ENCODE assay signal across 22 cellular contexts in the genomic region with DNA sequence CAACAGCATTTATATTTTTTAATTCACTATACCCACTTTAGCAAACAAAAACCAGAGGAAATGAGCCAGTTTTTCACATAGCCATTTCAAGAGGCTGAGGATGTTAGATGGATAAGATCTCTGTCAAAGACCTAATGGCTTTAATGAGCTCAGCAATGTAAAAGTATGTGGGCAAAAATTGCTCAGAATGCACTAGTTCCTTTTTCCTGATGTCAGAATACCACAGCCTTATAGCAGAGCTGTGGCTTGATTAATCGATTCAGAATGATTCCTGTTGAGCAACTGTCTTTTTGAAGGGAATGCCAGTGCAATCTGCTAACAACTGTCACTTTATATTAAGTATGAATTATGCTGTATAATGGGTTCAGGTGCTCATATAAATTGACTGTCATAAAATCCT.
DNase-seq lines count a peak whose midpoint lies in the region; ATAC-seq, FAIRE-seq and TF ChIP-seq lines count a peak whose summit lies in the region.
"Had no signal": no experiment of that assay in that cellular context is flagged by ENCODE, and none has a peak within 500 bp of the region (broad histone marks: within the 10 kb centered on the region; RNA-seq: fewer than 3 reads in every experiment).

No MANE protein-coding gene starts in this region.

- no peak overlapping the region for H3K4me3 Mint-ChIP-seq in HFFc6
- H3K4me3 Mint-ChIP-seq: activated CD4-positive, alpha-beta T cell treated with anti-CD3 and anti-CD28 coated beads, Interleukin-2, amount 10 ng/mL, durations not matched to agents 7 days and 5 days; IgD-negative memory B cell; memory B cell; natural killer cell had no signal

- no peak for FAIRE-seq in D721Med (lab: Jason Lieb, UNC)
- FAIRE-seq: RCC 7860 had no signal

- H3K27ac Mint-ChIP-seq in HFFc6 = no peak overlapping the region
- H3K27ac Mint-ChIP-seq: activated CD4-positive, alpha-beta T cell treated with anti-CD3 and anti-CD28 coated beads, Interleukin-2, amount 10 ng/mL, durations not matched to agents 7 days and 5 days; IgD-negative memory B cell; memory B cell; natural killer cell had no signal

- peaks cover 39% of the 10 kb centered on the region for H3K4me1 Mint-ChIP-seq in HFFc6 (ENCODE audit: low read depth)
- H3K4me1 Mint-ChIP-seq: activated CD4-positive, alpha-beta T cell treated with anti-CD3 and anti-CD28 coated beads, Interleukin-2, amount 10 ng/mL, durations not matched to agents 7 days and 5 days; IgD-negative memory B cell; memory B cell; natural killer cell had no signal

- H3K4me3 ChIP-seq in adipocyte (ENCODE audit: low read length) = no peak overlapping the region
- no peak overlapping the region for H3K4me3 ChIP-seq in retinal pigment epithelial cell (ENCODE audit: low read length)
- H3K4me3 ChIP-seq: adrenal gland, gastroesophageal sphincter, skin epidermis, upper lobe of right lung had no signal

- no peaks in the 10 kb centered on the region for H3K36me3 Mint-ChIP-seq in HFFc6 (ENCODE audit: low read depth)
- H3K36me3 Mint-ChIP-seq: memory B cell, natural killer cell had no signal

- H3K27me3 ChIP-seq in adipocyte (replicated peaks; ENCODE audit: control insufficient read depth, insufficient read depth, low read length) = no peaks in the 10 kb centered on the region
- H3K27me3 ChIP-seq: adrenal gland, gastroesophageal sphincter, upper lobe of right lung had no signal

- H3K27me3 Mint-ChIP-seq in HFFc6 (ENCODE audit: insufficient read depth) = no peaks in the 10 kb centered on the region; the same call in 1 of the 2 replicates
- H3K27me3 Mint-ChIP-seq: activated CD4-positive, alpha-beta T cell treated with anti-CD3 and anti-CD28 coated beads, Interleukin-2, amount 10 ng/mL, durations not matched to agents 7 days and 5 days; IgD-negative memory B cell had no signal

- no peak for ATAC-seq in stimulated activated naive CD8-positive, alpha-beta T cell treated with anti-CD3 and anti-CD28 coated beads, Interleukin-15, Interleukin-2, amounts not matched to agents 100 U/mL and 50 U/mL, for 24 hours
- ATAC-seq: gastroesophageal sphincter, natural killer cell had no signal

- H3K4me1 ChIP-seq in adipocyte (ENCODE audit: control insufficient read depth, insufficient read depth, low read length) = no peaks in the 10 kb centered on the region
- H3K4me1 ChIP-seq: adrenal gland, gastroesophageal sphincter, upper lobe of right lung had no signal

- no peaks in the 10 kb centered on the region for H3K9me3 Mint-ChIP-seq in HFFc6
- H3K9me3 Mint-ChIP-seq: activated CD4-positive, alpha-beta T cell treated with anti-CD3 and anti-CD28 coated beads, Interleukin-2, amount 10 ng/mL, durations not matched to agents 7 days and 5 days; memory B cell; natural killer cell had no signal

- DNase-seq in HFFc6 = peak; percentile 65
- DNase-seq in NCI-H226 = peak; percentile 9
- peak; percentile 72 for DNase-seq in adipocyte (ENCODE audit: low read depth)
- peak; percentile 33 for DNase-seq in retinal pigment epithelial cell (ENCODE audit: low read depth)
- no peak for DNase-seq in D721Med (ENCODE audit: insufficient read length, low spot score)
- no peak for DNase-seq in stimulated activated naive CD8-positive, alpha-beta T cell treated with anti-CD3 and anti-CD28 coated beads, Interleukin-15, Interleukin-2, amounts not matched to agents 100 U/mL and 50 U/mL, for 24 hours
- DNase-seq in activated gamma-delta T cell treated with Interleukin-2 at 50 U/mL for 16 hours = no peak
- DNase-seq: activated CD4-positive, alpha-beta T cell treated with anti-CD3 and anti-CD28 coated beads, Interleukin-2, amount 10 ng/mL, durations not matched to agents 7 days and 5 days; activated CD8-positive, alpha-beta memory T cell treated with anti-CD3 and anti-CD28 coated beads, Interleukin-2, amount 50 U/mL, for 4 hours; activated effector memory CD4-positive, alpha-beta T cell treated with Interleukin-2 at 50 U/mL for 16 hours; adrenal gland; natural killer cell; NCI-H1105; NCI-H774; posterior cingulate gyrus; stimulated activated CD4-positive, alpha-beta T cell treated with anti-CD3 and anti-CD28 coated beads, Interleukin-2, amount 100 ng/mL, for 48 hours; upper lobe of right lung had no signal

- H3K9ac ChIP-seq in adipocyte (ENCODE audit: low read length) = no peak overlapping the region

- no peaks in the 10 kb centered on the region for H3K36me3 ChIP-seq in adipocyte (ENCODE audit: control insufficient read depth, insufficient read depth, low read length, severe bottlenecking)
- H3K36me3 ChIP-seq: adrenal gland, gastroesophageal sphincter, upper lobe of right lung had no signal

- no peak for TF ChIP-seq CTCF in HFFc6 (IDR thresholded peaks at IDR 0.05)
- TF ChIP-seq CTCF in retinal pigment epithelial cell (conservative IDR thresholded peaks at IDR 0.05; ENCODE audit: low read depth, low read length) = no peak
- TF ChIP-seq CTCF in D721Med (IDR thresholded peaks at IDR 0.05; ENCODE audit: insufficient read depth, missing control alignments) = no peak

- H3K9me3 ChIP-seq in adipocyte (ENCODE audit: control insufficient read depth, low read length) = no peaks in the 10 kb centered on the region
- H3K9me3 ChIP-seq: adrenal gland, gastroesophageal sphincter, upper lobe of right lung had no signal

Comparison
In these comparisons a context has a peak if more than half of its experiments do, and no peak if none do; other contexts are left out.
1. DNase-seq: peak in HFFc6 (single experiment), NCI-H226 (single experiment), adipocyte (single experiment) and retinal pigment epithelial cell (single experiment); none in D721Med (single experiment), stimulated activated naive CD8-positive, alpha-beta T cell treated with anti-CD3 and anti-CD28 coated beads, Interleukin-15, Interleukin-2, amounts not matched to agents 100 U/mL and 50 U/mL, for 24 hours (single experiment) and activated gamma-delta T cell treated with Interleukin-2 at 50 U/mL for 16 hours (single experiment).